In the genomic region with DNA sequence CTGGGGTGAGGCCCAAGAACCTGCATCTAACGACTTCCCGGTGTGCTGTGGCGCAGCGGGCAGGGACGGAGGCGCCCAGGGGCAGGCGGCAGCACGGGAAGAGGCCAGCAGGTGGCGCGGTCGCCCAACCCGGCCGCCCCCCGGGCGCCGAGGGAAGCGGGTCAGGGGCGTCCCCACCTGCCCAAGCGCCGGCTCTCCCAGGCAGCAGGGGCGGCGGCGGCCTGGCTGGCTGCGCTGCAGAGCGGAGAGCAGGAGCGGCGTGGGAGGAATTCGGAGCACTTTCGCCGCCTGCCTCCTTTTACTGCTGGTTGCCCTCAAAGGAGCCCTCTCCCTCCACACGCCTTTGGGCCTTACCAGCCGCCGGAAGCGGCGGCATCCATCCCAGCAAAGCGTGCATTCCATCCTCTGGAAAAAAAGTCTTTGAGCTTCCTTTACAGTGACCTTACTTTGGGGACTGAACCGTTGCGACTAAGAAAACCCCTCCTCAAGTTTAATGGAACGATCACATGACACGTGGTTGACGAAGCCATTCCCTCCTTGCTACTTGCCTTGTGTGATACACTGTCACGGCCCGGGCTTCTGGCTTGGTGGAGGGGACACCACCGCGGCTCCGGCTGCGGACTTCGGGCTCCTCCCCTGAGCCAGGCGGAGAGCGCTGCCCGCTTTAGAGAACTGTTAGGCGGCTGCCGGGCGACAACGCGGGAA, we compare ENCODE assay signal across 8 cellular contexts.
DNase-seq lines count a peak whose midpoint lies in the region; ATAC-seq and TF ChIP-seq lines count a peak whose summit lies in the region.

No MANE protein-coding gene starts in this region.

- H3K4me1 Mint-ChIP-seq in activated naive CD4-positive, alpha-beta T cell treated with anti-CD3 and anti-CD28 coated beads for 36 hours (ENCODE audit: low read depth), result peaks cover 41% of the 10 kb centered on the region
- peaks cover 11% of the 10 kb centered on the region for H3K4me1 Mint-ChIP-seq in type B pancreatic cell (ENCODE audit: unreplicated experiment)

- peak overlapping the region; percentile 87 for H3K27ac Mint-ChIP-seq in activated naive CD4-positive, alpha-beta T cell treated with anti-CD3 and anti-CD28 coated beads for 36 hours
- H3K27ac Mint-ChIP-seq in type B pancreatic cell, result no peak overlapping the region

- peak overlapping the region; percentile 19 for H3K4me3 Mint-ChIP-seq in activated naive CD4-positive, alpha-beta T cell treated with anti-CD3 and anti-CD28 coated beads for 36 hours
- H3K4me3 Mint-ChIP-seq in type B pancreatic cell, result peak overlapping the region; percentile 88

- POLR2A ChIA-PET in RWPE1 (lab: Yijun Ruan, JAX; ENCODE audit: low non-redundant PET), result no interaction called here

- TF ChIP-seq CTCF in RWPE1 (conservative IDR thresholded peaks at IDR 0.05; ENCODE audit: low read depth) (peak; percentile 77), cardiac muscle cell (IDR thresholded peaks at IDR 0.05; ENCODE audit: low read depth, low read length) (peak; percentile 73), type B pancreatic cell (conservative IDR thresholded peaks at IDR 0.05) (peak; percentile 99)

- no peaks in the 10 kb centered on the region for H3K9me3 ChIP-seq in cardiac muscle cell (ENCODE audit: low read depth)

- H3K4me1 ChIP-seq in cardiac muscle cell (ENCODE audit: low read depth), result peaks cover 31% of the 10 kb centered on the region

- peak overlapping the region; percentile 17 for H3K4me3 ChIP-seq in cardiac muscle cell

- peaks cover 6% of the 10 kb centered on the region for H3K27me3 Mint-ChIP-seq in activated naive CD4-positive, alpha-beta T cell treated with anti-CD3 and anti-CD28 coated beads for 36 hours (ENCODE audit: low read depth)
- peaks cover 53% of the 10 kb centered on the region for H3K27me3 Mint-ChIP-seq in type B pancreatic cell

- intact Hi-C loops in activated naive CD4-positive, alpha-beta T cell treated with anti-CD3 and anti-CD28 coated beads for 36 hours (cut with micrococcal nuclease), result loop anchor here (1.0 to 2.0 kb wide), 12 partner anchors 36 to 379 kb away; a partner anchor contains a TSS

- ATAC-seq in GM18868 (IDR thresholded peaks at IDR 0.05; ENCODE audit: unreplicated experiment), result peak; percentile 67
- ATAC-seq in HG03196 (IDR thresholded peaks at IDR 0.05; ENCODE audit: unreplicated experiment), result peak; percentile 69

- CTCF ChIA-PET in RWPE1 (lab: Yijun Ruan, JAX), result interaction anchor here (0.7 to 1.1 kb wide), 7 partner anchors 15 to 286 kb away, joined by 3 to 6 read pairs (median 3); no protein-coding TSS in a partner anchor
- CTCF ChIA-PET in activated naive CD4-positive, alpha-beta T cell treated with anti-CD3 and anti-CD28 coated beads for 36 hours (lab: Charles Lee), result interaction anchor here (0.6 to 6.6 kb wide), 17 partner anchors 9 to 278 kb away, joined by 3 to 43 read pairs (median 5); no protein-coding TSS in a partner anchor

- no peaks in the 10 kb centered on the region for H3K36me3 ChIP-seq in cardiac muscle cell

- peaks cover 12% of the 10 kb centered on the region for H3K27me3 ChIP-seq in cardiac muscle cell

- DNase-seq in 8988T, result peak; percentile 63
- peak; percentile 49 for DNase-seq in RWPE1 (ENCODE audit: low spot score)
- DNase-seq in activated naive CD4-positive, alpha-beta T cell treated with anti-CD3 and anti-CD28 coated beads for 36 hours, result peak; percentile 82
- peak; percentile 55 to 91 for DNase-seq in cardiac muscle cell (ENCODE audit: low read depth in 1 of 2, low spot score in 1 of 2)
- DNase-seq in pons (ENCODE audit: low spot score), result peak; percentile 44
- DNase-seq in type B pancreatic cell (ENCODE audit: extremely low spot score, unreplicated experiment), result peak; percentile 85

- no peaks in the 10 kb centered on the region for H3K36me3 Mint-ChIP-seq in activated naive CD4-positive, alpha-beta T cell treated with anti-CD3 and anti-CD28 coated beads for 36 hours (ENCODE audit: low read depth)
- no peaks in the 10 kb centered on the region for H3K36me3 Mint-ChIP-seq in type B pancreatic cell

- H3K27ac ChIP-seq in RWPE1 (no peak overlapping the region), cardiac muscle cell (peak overlapping the region; percentile 9)

- no peaks in the 10 kb centered on the region for H3K9me3 Mint-ChIP-seq in activated naive CD4-positive, alpha-beta T cell treated with anti-CD3 and anti-CD28 coated beads for 36 hours
- no peaks in the 10 kb centered on the region for H3K9me3 Mint-ChIP-seq in type B pancreatic cell
